11 cellular contexts compared by ENCODE assay signal in genomic region chr9:132141948-132142594, GRCh38. TPM values are rescaled to one million over a fixed set of nuclear protein-coding genes. Genes with fewer than 3 reads are reported as not detected.
DNase-seq lines count a peak whose midpoint lies in the region; ATAC-seq lines count a peak whose summit lies in the region.
"Had no signal": no experiment of that assay in that cellular context is flagged by ENCODE, and none has a peak within 500 bp of the region (broad histone marks: within the 10 kb centered on the region; RNA-seq: fewer than 3 reads in every experiment).

No MANE protein-coding gene starts in this region.

- no peak overlapping the region for H3K9ac ChIP-seq in trophoblast cell (ENCODE audit: low read length)

- no peak overlapping the region for H2AFZ ChIP-seq in trophoblast cell (ENCODE audit: insufficient read depth, low read length, poor library complexity)

- peak overlapping the region; percentile 39 for H3K4me3 ChIP-seq in effector memory CD4-positive, alpha-beta T cell (ENCODE audit: insufficient read depth, low read depth, low read length, poor library complexity, severe bottlenecking)
- no peak overlapping the region for H3K4me3 ChIP-seq in trophoblast cell (ENCODE audit: low read depth, low read length)
- H3K4me3 ChIP-seq: GM12878 had no signal

- peaks cover 3% of the 10 kb centered on the region for H3K4me1 ChIP-seq in effector memory CD4-positive, alpha-beta T cell (ENCODE audit: control insufficient read depth, insufficient read depth, low read length, poor library complexity, severe bottlenecking)
- no peaks in the 10 kb centered on the region for H3K4me1 ChIP-seq in trophoblast cell (ENCODE audit: control insufficient read depth in 1 of 2, insufficient read depth in 2 of 2, low read length in 2 of 2)

- H4K8ac ChIP-seq in trophoblast cell (ENCODE audit: low read depth, low read length) = no peak overlapping the region

- H3K27me3 ChIP-seq in effector memory CD4-positive, alpha-beta T cell (replicated peaks; ENCODE audit: control insufficient read depth, insufficient read depth, low read length, poor library complexity, severe bottlenecking) = peaks cover 7% of the 10 kb centered on the region
- no peaks in the 10 kb centered on the region for H3K27me3 ChIP-seq in trophoblast cell (ENCODE audit: insufficient read depth, low read length)

- H2BK5ac ChIP-seq in trophoblast cell (ENCODE audit: low read depth, low read length, poor library complexity) = no peak overlapping the region

- no CpG with 5 or more reads among the region's 12 CpGs for WGBS in trophoblast cell (ENCODE audit: extremely low coverage, insufficient coverage, insufficient read length)

- H3K36me3 ChIP-seq in effector memory CD4-positive, alpha-beta T cell (ENCODE audit: control insufficient read depth, insufficient read depth, low read length) = no peaks in the 10 kb centered on the region
- H3K36me3 ChIP-seq in trophoblast cell (ENCODE audit: control insufficient read depth in 1 of 2, insufficient read depth in 2 of 2, low read length in 2 of 2) = no peaks in the 10 kb centered on the region

- H2AK5ac ChIP-seq in trophoblast cell (ENCODE audit: low read length) = no peak overlapping the region

- H3K18ac ChIP-seq in trophoblast cell (ENCODE audit: low read length) = no peak overlapping the region

- peak overlapping the region; percentile 56 for H3K4me2 ChIP-seq in trophoblast cell (ENCODE audit: low read length)

- H3K79me2 ChIP-seq in trophoblast cell (ENCODE audit: control insufficient read depth, insufficient read depth, low read length, poor library complexity) = no peaks in the 10 kb centered on the region

- H3K79me1 ChIP-seq in trophoblast cell (ENCODE audit: low read length) = no peaks in the 10 kb centered on the region

- no peak overlapping the region for H3K4ac ChIP-seq in trophoblast cell (ENCODE audit: low read depth, low read length)

- H4K12ac ChIP-seq in trophoblast cell (ENCODE audit: low read depth, low read length) = no peak overlapping the region

- peak; percentile 44 for DNase-seq in DMS 273 (lab: John Stamatoyannopoulos, UW; ENCODE audit: unreplicated experiment)
- DNase-seq in DMS 273 treated with DMSO at 0.1 percent for 48 hours (lab: John Stamatoyannopoulos, UW) = no peak
- DNase-seq in NCI-H2171 treated with DMSO at 0.1 percent for 48 hours (lab: John Stamatoyannopoulos, UW) = peak; percentile 76
- DNase-seq in effector memory CD4-positive, alpha-beta T cell = no peak
- no peak for DNase-seq in trophoblast cell
- no peak for DNase-seq in NCI-H128 (lab: John Stamatoyannopoulos, UW; ENCODE audit: unreplicated experiment)
- DNase-seq: stimulated activated CD4-positive, alpha-beta T cell treated with anti-CD3 and anti-CD28 coated beads, Interleukin-2, amount 100 ng/mL, for 48 hours had no signal

- no peak overlapping the region for H3K23ac ChIP-seq in trophoblast cell (ENCODE audit: low read length)

- no peak overlapping the region for H2BK120ac ChIP-seq in trophoblast cell (ENCODE audit: insufficient read depth, low read length, poor library complexity)

- H3K27ac ChIP-seq in effector memory CD4-positive, alpha-beta T cell (ENCODE audit: insufficient read depth, low read length, poor library complexity, severe bottlenecking) = no peak overlapping the region
- no peak overlapping the region for H3K27ac ChIP-seq in trophoblast cell (ENCODE audit: low read depth, low read length)
- H3K27ac ChIP-seq: 22Rv1 had no signal

- no peak overlapping the region for H3K14ac ChIP-seq in trophoblast cell (ENCODE audit: low read length)

- H2BK12ac ChIP-seq in trophoblast cell (ENCODE audit: low read length) = no peak overlapping the region

- ATAC-seq in HG03520 (IDR thresholded peaks at IDR 0.05; ENCODE audit: unreplicated experiment) (no peak), GM18861 (IDR thresholded peaks at IDR 0.05; ENCODE audit: unreplicated experiment) (no peak)
- ATAC-seq: GM12878 had no signal

- no peaks in the 10 kb centered on the region for H3K9me3 ChIP-seq in effector memory CD4-positive, alpha-beta T cell (ENCODE audit: control insufficient read depth, low read length)
- H3K9me3 ChIP-seq in trophoblast cell (ENCODE audit: insufficient read depth, low read depth, low read length) = no peaks in the 10 kb centered on the region

- H4K91ac ChIP-seq in trophoblast cell (ENCODE audit: low read depth, low read length) = no peak overlapping the region

RNA-seq across cellular contexts. Expression of gene NTNG2, which starts 19.8 kb away (rescaled TPM):
- 0.78 and 0.92 TPM in 2 replicates for polyA plus RNA-seq in trophoblast cell (2013)

Comparison
In these comparisons a context has a peak if more than half of its experiments do, and no peak if none do; other contexts are left out.
1. DNase-seq: peak in DMS 273 (single experiment) and NCI-H2171 treated with DMSO at 0.1 percent for 48 hours (single experiment); none in DMS 273 treated with DMSO at 0.1 percent for 48 hours (single experiment), effector memory CD4-positive, alpha-beta T cell (0 of 3), trophoblast cell (0 of 2) and NCI-H128 (single experiment).